17 cellular contexts compared by ENCODE assay signal in the genomic region with DNA sequence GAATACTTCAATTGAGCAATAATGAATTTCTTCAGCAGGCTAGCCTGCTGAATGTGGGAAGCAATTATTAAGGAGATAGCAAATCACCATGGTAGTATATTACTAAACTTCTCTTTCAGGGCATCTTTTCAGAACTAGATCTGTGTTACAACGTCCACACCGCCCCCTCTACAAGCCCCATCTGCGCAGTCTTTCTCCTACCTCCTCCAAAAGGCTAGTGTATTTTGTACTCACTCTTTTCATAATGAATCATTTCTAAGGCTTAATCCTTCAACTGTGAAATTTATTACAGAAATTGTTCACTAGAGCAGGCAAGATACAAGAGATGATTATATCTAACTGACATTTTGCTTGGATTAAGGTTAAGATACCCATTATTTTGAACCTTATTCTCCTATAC. TPM values are rescaled to one million over a fixed set of nuclear protein-coding genes. Genes with fewer than 3 reads are reported as not detected.
DNase-seq lines count a peak whose midpoint lies in the region; FAIRE-seq and TF ChIP-seq lines count a peak whose summit lies in the region.
"Had no signal": no experiment of that assay in that cellular context is flagged by ENCODE, and none has a peak within 500 bp of the region (broad histone marks: within the 10 kb centered on the region; RNA-seq: fewer than 3 reads in every experiment).

No MANE protein-coding gene starts in this region.

- no peak for TF ChIP-seq POLR2A in thyroid gland (IDR thresholded peaks at IDR 0.05)
- TF ChIP-seq POLR2A in Peyer's patch (IDR thresholded peaks at IDR 0.05): no peak

- peaks cover 57% of the 10 kb centered on the region for H3K4me1 Mint-ChIP-seq in activated CD4-positive, alpha-beta T cell treated with anti-CD3 and anti-CD28 coated beads, Interleukin-2, amount 10 ng/mL, durations not matched to agents 24 days and 14 days
- H3K4me1 Mint-ChIP-seq in CD14-positive monocyte: peaks cover 32% of the 10 kb centered on the region

- no peaks in the 10 kb centered on the region for H4K20me1 ChIP-seq in OCI-LY3 (ENCODE audit: insufficient read depth, low read length)

- H3K4me1 ChIP-seq in OCI-LY3 (ENCODE audit: low read length) (peaks cover 27% of the 10 kb centered on the region), thyroid gland (no peaks in the 10 kb centered on the region), Peyer's patch (no peaks in the 10 kb centered on the region)
- H3K4me1 ChIP-seq: BE2C had no signal

- peaks cover 17% of the 10 kb centered on the region for H3K9me3 Mint-ChIP-seq in activated CD4-positive, alpha-beta T cell treated with anti-CD3 and anti-CD28 coated beads, Interleukin-2, amount 10 ng/mL, durations not matched to agents 24 days and 14 days
- H3K9me3 Mint-ChIP-seq in CD14-positive monocyte: peaks cover 0 to 5% (median 0%) of the 10 kb centered on the region in 7 donors

- H3K9me3 ChIP-seq in OCI-LY3 (ENCODE audit: insufficient read depth, low read length) (0 out of 2 replicates have a peak, but pooled peaks cover 3% of the 10 kb centered on the region), thyroid gland (no peaks in the 10 kb centered on the region), Peyer's patch (no peaks in the 10 kb centered on the region)
- H3K9me3 ChIP-seq: BE2C, MG63 had no signal

- no peak overlapping the region for H3K9ac ChIP-seq in OCI-LY3 (ENCODE audit: low read length)

- H3K4me2 ChIP-seq in OCI-LY3 (ENCODE audit: low read length): peak overlapping the region; percentile 69

- peaks cover 57% of the 10 kb centered on the region for H3K36me3 Mint-ChIP-seq in activated CD4-positive, alpha-beta T cell treated with anti-CD3 and anti-CD28 coated beads, Interleukin-2, amount 10 ng/mL, durations not matched to agents 24 days and 14 days (ENCODE audit: low read depth)
- peaks cover 2 to 8% of the 10 kb centered on the region in 2 donors for H3K36me3 Mint-ChIP-seq in CD14-positive monocyte

- 0 out of 2 replicates have a peak overlapping the region, but pooled peaks have one; percentile 9 for H3K27ac ChIP-seq in OCI-LY3 (ENCODE audit: low read length)
- H3K27ac ChIP-seq in thyroid gland: no peak overlapping the region
- no peak overlapping the region for H3K27ac ChIP-seq in Peyer's patch

- peak overlapping the region; percentile 48 for H3K27ac Mint-ChIP-seq in activated CD4-positive, alpha-beta T cell treated with anti-CD3 and anti-CD28 coated beads, Interleukin-2, amount 10 ng/mL, durations not matched to agents 24 days and 14 days
- peak overlapping the region; percentile 7 to 83 (median 30) for H3K27ac Mint-ChIP-seq in CD14-positive monocyte

- WGBS in thyroid gland, 2 donors: 88 to 95% methylated on average over 3 of the region's 3 CpGs

- H3K4me3 ChIP-seq in OCI-LY3 (ENCODE audit: low read length) (peak overlapping the region; percentile 38), thyroid gland (replicated peaks in 1 of 3) (no peak overlapping the region), Peyer's patch (no peak overlapping the region)
- H3K4me3 ChIP-seq: MG63 had no signal

- H3K27me3 ChIP-seq in OCI-LY3 (ENCODE audit: low read depth, low read length) (no peaks in the 10 kb centered on the region), thyroid gland (no peaks in the 10 kb centered on the region), Peyer's patch (no peaks in the 10 kb centered on the region)
- H3K27me3 ChIP-seq: MG63 had no signal

- peak; percentile 86 for FAIRE-seq in islet of Langerhans (lab: Jason Lieb, UNC)
- FAIRE-seq: GM12892 had no signal

- H3K4me3 Mint-ChIP-seq in activated CD4-positive, alpha-beta T cell treated with anti-CD3 and anti-CD28 coated beads, Interleukin-2, amount 10 ng/mL, durations not matched to agents 24 days and 14 days: no peak overlapping the region
- no peak overlapping the region for H3K4me3 Mint-ChIP-seq in CD14-positive monocyte

- TF ChIP-seq CTCF in CD14-positive monocyte (IDR thresholded peaks at IDR 0.05) (no peak), OCI-LY3 (IDR thresholded peaks at IDR 0.05; ENCODE audit: low read depth, low read length) (no peak), thyroid gland (IDR thresholded peaks at IDR 0.05) (no peak), Peyer's patch (IDR thresholded peaks at IDR 0.05) (no peak)

- no peak overlapping the region for H2AFZ ChIP-seq in OCI-LY3 (ENCODE audit: low read depth, low read length)

- no peaks in the 10 kb centered on the region for H3K27me3 Mint-ChIP-seq in activated CD4-positive, alpha-beta T cell treated with anti-CD3 and anti-CD28 coated beads, Interleukin-2, amount 10 ng/mL, durations not matched to agents 24 days and 14 days
- H3K27me3 Mint-ChIP-seq in CD14-positive monocyte (ENCODE audit: low read depth in 3 of 3): no peaks in the 10 kb centered on the region

- H3K36me3 ChIP-seq in OCI-LY3 (replicated peaks; ENCODE audit: low read depth, low read length): no peaks in the 10 kb centered on the region
- no peaks in the 10 kb centered on the region for H3K36me3 ChIP-seq in thyroid gland
- no peaks in the 10 kb centered on the region for H3K36me3 ChIP-seq in Peyer's patch
- H3K36me3 ChIP-seq: BE2C, MG63 had no signal

- no peak for DNase-seq in activated CD4-positive, alpha-beta T cell treated with anti-CD3 and anti-CD28 coated beads, Interleukin-2, amount 10 ng/mL, durations not matched to agents 24 days and 14 days
- no peak for DNase-seq in activated CD4-positive, alpha-beta T cell treated with anti-CD3 and anti-CD28 coated beads for 1 hour
- DNase-seq in CD14-positive monocyte (ENCODE audit: low spot score) (no peak), thyroid gland (no peak), dermis blood vessel endothelial cell (no peak), Peyer's patch (no peak)
- DNase-seq: 8988T, BE2C, DMS79, MG63, NCI-H1105, NCI-H2081, RPMI8226, SHP77 treated with DMSO at 0.1 percent for 48 hours had no signal

- no peaks in the 10 kb centered on the region for H3K79me2 ChIP-seq in OCI-LY3 (ENCODE audit: low read length)

- intact Hi-C loops in activated CD4-positive, alpha-beta T cell treated with anti-CD3 and anti-CD28 coated beads, Interleukin-2, amount 10 ng/mL, durations not matched to agents 24 days and 14 days (cut with micrococcal nuclease): no loop called here
- intact Hi-C loops in CD14-positive monocyte (cut with micrococcal nuclease) (no loop called here), thyroid gland (cut with DNase I) (no loop called here)

RNA-seq across cellular contexts. Expression of a gene that starts 38.3 kb away (rescaled TPM):
- 26.2 and 26.8 TPM in 2 replicates for total RNA-seq in activated CD4-positive, alpha-beta T cell treated with anti-CD3 and anti-CD28 coated beads, Interleukin-2, amount 10 ng/mL, durations not matched to agents 24 days and 14 days
- polyA plus RNA-seq in CD14-positive monocyte: 1 to 10 TPM; 1.1 to 3.3 TPM
- total RNA-seq in thyroid gland (1 to 10 TPM; 1.2 to 7.5 (median 4.0) TPM), dermis blood vessel endothelial cell (0.51 and 1.5 TPM in 2 replicates), Peyer's patch (10 to 100 TPM; 13.1 to 26.8 (median 17.8) TPM)
